Comparison of ENCODE assay signal across 20 cellular contexts in genomic region chr20:34448517-34448916, GRCh38.
"Had no signal": no experiment of that assay in that cellular context is flagged by ENCODE, and none has a peak within 500 bp of the region (broad histone marks: within the 10 kb centered on the region; RNA-seq: fewer than 3 reads in every experiment).

No MANE protein-coding gene starts in this region.

- H3K4me3 Mint-ChIP-seq: activated CD4-positive, alpha-beta memory T cell treated with anti-CD3 and anti-CD28 coated beads, Interleukin-2, amount 10 ng/mL, durations not matched to agents 7 days and 5 days; activated CD4-positive, alpha-beta T cell treated with anti-CD3 and anti-CD28 coated beads, Interleukin-2, amount 10 ng/mL, durations not matched to agents 24 days and 14 days; activated T-helper 1 cell treated with anti-CD3 and anti-CD28 coated beads, Interleukin-12 subunit alpha, Interleukin-12 subunit beta, Interleukin-2, Interleukin-4 antibody, amounts not matched to agents 30 ng/mL and 10 ng/mL and 1 ng/mL, durations not matched to agents 14 hours and 24 hours and 36 hours; naive B cell; stimulated activated naive CD8-positive, alpha-beta T cell treated with anti-CD3 and anti-CD28 coated beads, Interleukin-15, Interleukin-2, amounts not matched to agents 100 ng/mL and 50 ng/mL, for 24 hours had no signal

- H3K27me3 Mint-ChIP-seq: activated CD4-positive, alpha-beta memory T cell treated with anti-CD3 and anti-CD28 coated beads, Interleukin-2, amount 10 ng/mL, durations not matched to agents 7 days and 5 days; activated CD4-positive, alpha-beta T cell treated with anti-CD3 and anti-CD28 coated beads, Interleukin-2, amount 10 ng/mL, durations not matched to agents 24 days and 14 days; naive B cell; stimulated activated naive CD8-positive, alpha-beta T cell treated with anti-CD3 and anti-CD28 coated beads, Interleukin-15, Interleukin-2, amounts not matched to agents 100 ng/mL and 50 ng/mL, for 24 hours had no signal

- H3K9me3 Mint-ChIP-seq: activated CD4-positive, alpha-beta memory T cell treated with anti-CD3 and anti-CD28 coated beads, Interleukin-2, amount 10 ng/mL, durations not matched to agents 7 days and 5 days; activated CD4-positive, alpha-beta T cell treated with anti-CD3 and anti-CD28 coated beads, Interleukin-2, amount 10 ng/mL, durations not matched to agents 24 days and 14 days; activated T-helper 1 cell treated with anti-CD3 and anti-CD28 coated beads, Interleukin-12 subunit alpha, Interleukin-12 subunit beta, Interleukin-2, Interleukin-4 antibody, amounts not matched to agents 30 ng/mL and 10 ng/mL and 1 ng/mL, durations not matched to agents 14 hours and 24 hours and 36 hours; naive B cell; stimulated activated naive CD8-positive, alpha-beta T cell treated with anti-CD3 and anti-CD28 coated beads, Interleukin-15, Interleukin-2, amounts not matched to agents 100 ng/mL and 50 ng/mL, for 24 hours had no signal

- H3K27ac Mint-ChIP-seq: activated CD4-positive, alpha-beta memory T cell treated with anti-CD3 and anti-CD28 coated beads, Interleukin-2, amount 10 ng/mL, durations not matched to agents 7 days and 5 days; activated CD4-positive, alpha-beta T cell treated with anti-CD3 and anti-CD28 coated beads, Interleukin-2, amount 10 ng/mL, durations not matched to agents 24 days and 14 days; activated T-helper 1 cell treated with anti-CD3 and anti-CD28 coated beads, Interleukin-12 subunit alpha, Interleukin-12 subunit beta, Interleukin-2, Interleukin-4 antibody, amounts not matched to agents 30 ng/mL and 10 ng/mL and 1 ng/mL, durations not matched to agents 14 hours and 24 hours and 36 hours; stimulated activated naive CD8-positive, alpha-beta T cell treated with anti-CD3 and anti-CD28 coated beads, Interleukin-15, Interleukin-2, amounts not matched to agents 100 ng/mL and 50 ng/mL, for 24 hours had no signal

- ATAC-seq: body of pancreas, heart left ventricle, left colon, pancreas, right cardiac atrium, upper lobe of right lung had no signal

- DNase-seq: activated CD4-positive, alpha-beta memory T cell treated with anti-CD3 and anti-CD28 coated beads, Interleukin-2, amount 10 ng/mL, durations not matched to agents 7 days and 5 days; activated CD4-positive, alpha-beta T cell treated with anti-CD3 and anti-CD28 coated beads, Interleukin-2, amount 10 ng/mL, durations not matched to agents 24 days and 14 days; anterior cingulate cortex; body of pancreas; dermis blood vessel endothelial cell; effector CD8-positive, alpha-beta T cell; heart left ventricle; islet precursor cell; left colon; mesendoderm; naive B cell; pancreas; right cardiac atrium; SJCRH30; stimulated activated CD4-positive, alpha-beta T cell treated with anti-CD3 and anti-CD28 coated beads, Interleukin-4, amount 100 ng/mL, for 4 hours; substantia nigra; thyroid gland; upper lobe of right lung had no signal
